Comparison of ENCODE assay signal across 13 cellular contexts in the genomic region with DNA sequence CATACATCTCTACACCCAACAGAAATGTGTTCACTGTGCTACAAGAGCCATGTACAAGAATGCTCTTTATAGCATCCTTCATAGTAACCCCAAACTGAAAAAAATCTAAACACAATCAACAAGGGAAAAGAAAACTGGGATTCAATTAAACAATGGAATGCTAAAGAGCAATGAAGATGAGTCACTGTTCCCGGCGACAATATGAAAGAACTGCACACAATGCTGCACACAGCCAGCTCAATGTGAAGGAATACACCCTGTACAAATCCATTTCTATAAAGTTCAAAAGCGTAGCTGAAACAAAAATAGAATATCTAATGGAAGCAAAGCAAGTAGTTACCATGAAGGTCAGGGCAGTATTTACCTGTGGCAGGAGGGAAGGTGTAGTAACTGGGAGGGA. TPM values are rescaled to one million over a fixed set of nuclear protein-coding genes. Genes with fewer than 3 reads are reported as not detected.
A peak's percentile ranks its signal among the peaks of the same experiment; 100 is the strongest.
DNase-seq lines count a peak whose midpoint lies in the region; ATAC-seq, FAIRE-seq and TF ChIP-seq lines count a peak whose summit lies in the region.
"Not testable (repeated sequence)": the region's sequence is repeated elsewhere in the genome, so short reads cannot be mapped to it uniquely, and the experiment has no call there.
"Had no signal": no experiment of that assay in that cellular context is flagged by ENCODE, and none has a peak within 500 bp of the region (broad histone marks: within the 10 kb centered on the region; RNA-seq: fewer than 3 reads in every experiment).

No MANE protein-coding gene starts in this region.

- 88% methylated on average over 3 of the region's 3 CpGs for WGBS in K562 (ENCODE audit: insufficient coverage, low coverage, missing lambda C conversion rate)

- H2AFZ ChIP-seq in K562 (ENCODE audit: low read depth, low read length) = not testable (repeated sequence)

- not testable (repeated sequence) for H3K27ac ChIP-seq in K562 (ENCODE audit: extremely low read depth, low read depth, low read length)
- H3K27ac ChIP-seq in dorsolateral prefrontal cortex = peak overlapping the region in 35 of 59 donors; percentile 6 to 85 (median 62)

- in situ Hi-C loops in K562 (cut with MboI) = not testable (repeated sequence)

- TF ChIP-seq POLR2A in GM12891 (IDR thresholded peaks at IDR 0.05; ENCODE audit: low read depth, low read length); K562 (conservative IDR thresholded peaks at IDR 0.05): not testable (repeated sequence)

- not testable (repeated sequence) for BruUV-seq in K562 (replicated peaks; lab: Mats Ljungman, UMichigan)

- peaks cover 41% of the 10 kb centered on the region; the same call in 2 of the 3 replicates for H3K36me3 ChIP-seq in K562 (ENCODE audit: control insufficient read depth, insufficient read depth, low read length)

- H3K27me3 Mint-ChIP-seq in activated naive CD4-positive, alpha-beta T cell treated with anti-CD3 and anti-CD28 coated beads, Interleukin-2, amount 50 U/mL, for 24 hours; progenitor cell of endocrine pancreas: not testable (repeated sequence)

- H3K9me1 ChIP-seq in K562 (ENCODE audit: control insufficient read depth, insufficient read depth, low read length) = not testable (repeated sequence)

- not testable (repeated sequence) for H3K9me3 ChIP-seq in K562 (replicated peaks; ENCODE audit: control insufficient read depth, insufficient read depth, low read depth, low read length)

- TF ChIP-seq CTCF in K562 (IDR thresholded peaks at IDR 0.05 in 2 of 3, conservative IDR thresholded peaks at IDR 0.05 in 1 of 3; ENCODE audit: insufficient read depth in 2 of 3, low read depth in 1 of 3, low read length in 3 of 3); dorsolateral prefrontal cortex (IDR thresholded peaks at IDR 0.05 in 54 of 56, conservative IDR thresholded peaks at IDR 0.05 in 2 of 56; ENCODE audit: low read depth in 1 of 56, partially characterized antibody in 56 of 56); progenitor cell of endocrine pancreas (IDR thresholded peaks at IDR 0.05; ENCODE audit: unreplicated experiment): not testable (repeated sequence)

- H3K79me2 ChIP-seq in K562 (ENCODE audit: control insufficient read depth, insufficient read depth, low read length) = not testable (repeated sequence)

- H3K4me1 ChIP-seq in K562 (replicated peaks in 1 of 2; ENCODE audit: control insufficient read depth in 2 of 2, insufficient read depth in 2 of 2, low read length in 2 of 2) = not testable (repeated sequence)

- H3K9me3 Mint-ChIP-seq in activated naive CD4-positive, alpha-beta T cell treated with anti-CD3 and anti-CD28 coated beads, Interleukin-2, amount 50 U/mL, for 24 hours; progenitor cell of endocrine pancreas (ENCODE audit: low read depth): not testable (repeated sequence)

- H3K4me2 ChIP-seq in K562 (ENCODE audit: insufficient read depth, low read length) = not testable (repeated sequence)

- TF ChIP-seq RAD21 in K562 (CRISPR knock-in tag; conservative IDR thresholded peaks at IDR 0.05 in 1 of 2, IDR thresholded peaks at IDR 0.05 in 1 of 2) = not testable (repeated sequence)

- not testable (repeated sequence) for H3K27me3 ChIP-seq in K562 (ENCODE audit: control insufficient read depth in 2 of 2, insufficient read depth in 2 of 2, low read length in 2 of 2); dorsolateral prefrontal cortex

- peak overlapping the region; percentile 66 for H3K27ac Mint-ChIP-seq in activated naive CD4-positive, alpha-beta T cell treated with anti-CD3 and anti-CD28 coated beads, Interleukin-2, amount 50 U/mL, for 24 hours
- H3K27ac Mint-ChIP-seq in progenitor cell of endocrine pancreas = peak overlapping the region; percentile 41

- intact Hi-C loops in K562 (cut with micrococcal nuclease); dorsolateral prefrontal cortex (cut with DNase I): not testable (repeated sequence)

- H4K20me1 ChIP-seq in K562 (replicated peaks; ENCODE audit: control insufficient read depth, insufficient read depth, low read length) = not testable (repeated sequence)

- not testable (repeated sequence) for TF ChIP-seq EP300 in K562 (IDR thresholded peaks at IDR 0.05; ENCODE audit: low read length)

- peaks cover 24% of the 10 kb centered on the region for H3K36me3 Mint-ChIP-seq in activated naive CD4-positive, alpha-beta T cell treated with anti-CD3 and anti-CD28 coated beads, Interleukin-2, amount 50 U/mL, for 24 hours
- H3K36me3 Mint-ChIP-seq in progenitor cell of endocrine pancreas (ENCODE audit: insufficient read depth) = peaks cover 24% of the 10 kb centered on the region

- not testable (repeated sequence) for DNase-seq in GM12891 (ENCODE audit: insufficient read length, low spot score); K562 (ENCODE audit: extremely low read depth in 1 of 4, low spot score in 3 of 4); dorsolateral prefrontal cortex; progenitor cell of endocrine pancreas (ENCODE audit: low spot score, unreplicated experiment); urothelium cell line (ENCODE audit: low spot score)
- DNase-seq in foreskin melanocyte = peak; percentile 63

- FAIRE-seq in GM12891 (lab: Jason Lieb, UNC) (peak; percentile 45), K562 (lab: Jason Lieb, UNC) (peak; percentile 42), urothelium cell line (lab: Jason Lieb, UNC) (peak; percentile 73)

- ATAC-seq in K562 = not testable (repeated sequence)

- H3K4me3 Mint-ChIP-seq in activated naive CD4-positive, alpha-beta T cell treated with anti-CD3 and anti-CD28 coated beads, Interleukin-2, amount 50 U/mL, for 24 hours; progenitor cell of endocrine pancreas (ENCODE audit: low read depth): not testable (repeated sequence)

- CTCF ChIA-PET in K562 (lab: Yijun Ruan, JAX; ENCODE audit: low intra/inter-chr PET ratio) = not testable (repeated sequence)

- H3K4me1 Mint-ChIP-seq in activated naive CD4-positive, alpha-beta T cell treated with anti-CD3 and anti-CD28 coated beads, Interleukin-2, amount 50 U/mL, for 24 hours = peaks cover 13% of the 10 kb centered on the region
- not testable (repeated sequence) for H3K4me1 Mint-ChIP-seq in progenitor cell of endocrine pancreas (ENCODE audit: low read depth)

- POLR2A ChIA-PET in K562 (lab: Yijun Ruan, JAX) = not testable (repeated sequence)

- H3K4me3 ChIP-seq in K562 = not testable (repeated sequence)
- peak overlapping the region in 2 of 59 donors; percentile 3 to 18 for H3K4me3 ChIP-seq in dorsolateral prefrontal cortex

- not testable (repeated sequence) for H3K9ac ChIP-seq in K562 (ENCODE audit: insufficient read depth in 1 of 2, low read depth in 2 of 2, low read length in 2 of 2)

RNA-seq across cellular contexts. Expression of a gene that starts 8.5 kb away (rescaled TPM):
- polyA plus RNA-seq in GM12891 (2012; ENCODE audit: low read depth, missing spikeins) = 18.2 TPM
- 12.5 and 20.9 TPM in 2 replicates for total RNA-seq in K562 (2011; cell fraction: chromatin; rRNA removed; ENCODE audit: low replicate concordance)
- 14.2 and 15.4 TPM in 2 replicates for total RNA-seq in K562 (2011; cell fraction: nucleolus; rRNA removed)
- 24.1 and 30.4 TPM in 2 replicates for total RNA-seq in K562 (2011; cell fraction: nucleoplasm; rRNA removed)
- total RNA-seq in K562 (2014; rRNA removed) (10.0 and 11.1 TPM in 2 replicates), K562 (2014; rRNA removed; fragmentation: Illumina TruSeq; extraction: Trizol) (19.6 and 21.6 TPM in 2 replicates), K562 (2015; rRNA removed; fragmentation: Illumina TruSeq; extraction: Trizol) (11.5 and 12.0 TPM in 2 replicates), K562 (2021) (14.8 and 15.3 TPM in 2 replicates), dorsolateral prefrontal cortex (10 to 100 TPM in 117 of 120 experiments, 1 to 10 TPM in 3; 9.1 to 32.5 (median 17.4) TPM), progenitor cell of endocrine pancreas (22.5 and 24.5 TPM in 2 replicates)
- polyA plus RNA-seq in K562 (2011; rRNA removed) (32.0 and 40.0 TPM in 2 replicates), K562 (2014; fragmentation: Illumina TruSeq; extraction: Trizol) (13.8 and 14.3 TPM in 2 replicates), K562 (2014; fragmentation: Nextera tagmentation; extraction: Ambion mirVana) (10 to 100 TPM in 1 of 2 experiments, 1 to 10 TPM in 1; 9.1 to 11.1 TPM), K562 (2014; rRNA removed) (23.8 and 29.1 TPM in 2 replicates)
- 14.0 and 37.2 TPM in 2 replicates for polyA plus RNA-seq in K562 (2011; cell fraction: cytosol; rRNA removed)
- 6.9 and 11.4 TPM in 2 replicates for polyA plus RNA-seq in K562 (2011; cell fraction: nucleus; rRNA removed)
- polyA plus RNA-seq in K562 (2012) = 17.0 and 19.0 TPM in 2 replicates
- 20.5 and 23.5 TPM in 2 replicates for polyA minus RNA-seq in K562 (2011; rRNA and poly(A)+ RNA removed)
- 6.1 and 6.6 TPM in 2 replicates for polyA minus RNA-seq in K562 (2011; cell fraction: cytosol; rRNA and poly(A)+ RNA removed)
- 4.7 and 5.9 TPM in 2 replicates for polyA minus RNA-seq in K562 (2011; cell fraction: nucleus; rRNA and poly(A)+ RNA removed)

RNA-seq across cellular contexts. Expression of a gene that starts 12.8 kb away (rescaled TPM):
- not detected for polyA plus RNA-seq in GM12891 (2012; ENCODE audit: low read depth, missing spikeins)
- total RNA-seq in K562 (2011; cell fraction: chromatin; rRNA removed; ENCODE audit: low replicate concordance) = not detected in 2 replicates
- total RNA-seq in K562 (2011; cell fraction: nucleolus; rRNA removed) = not detected in 2 replicates
- total RNA-seq in K562 (2011; cell fraction: nucleoplasm; rRNA removed) = not detected in 2 replicates
- total RNA-seq in K562 (2014; rRNA removed) = not detected in 2 replicates
- total RNA-seq in K562 (2014; rRNA removed; fragmentation: Illumina TruSeq; extraction: Trizol) = not detected in 2 replicates
- not detected in 2 replicates for total RNA-seq in K562 (2015; rRNA removed; fragmentation: Illumina TruSeq; extraction: Trizol)
- not detected in 2 replicates for total RNA-seq in K562 (2021)
- polyA plus RNA-seq in K562 (2011; rRNA removed) = not detected in 2 replicates
- polyA plus RNA-seq in K562 (2011; cell fraction: cytosol; rRNA removed) = not detected in 2 replicates
- 0.10 TPM in 1 of 2 replicates, not detected in the other for polyA plus RNA-seq in K562 (2011; cell fraction: nucleus; rRNA removed)
- polyA plus RNA-seq in K562 (2012) = not detected in 2 replicates
- not detected in 2 replicates for polyA plus RNA-seq in K562 (2014; fragmentation: Illumina TruSeq; extraction: Trizol)
- not detected for polyA plus RNA-seq in K562 (2014; fragmentation: Nextera tagmentation; extraction: Ambion mirVana)
- polyA plus RNA-seq in K562 (2014; rRNA removed) = not detected in 2 replicates
- not detected in 2 replicates for polyA minus RNA-seq in K562 (2011; rRNA and poly(A)+ RNA removed)
- polyA minus RNA-seq in K562 (2011; cell fraction: cytosol; rRNA and poly(A)+ RNA removed) = not detected in 2 replicates
- polyA minus RNA-seq in K562 (2011; cell fraction: nucleus; rRNA and poly(A)+ RNA removed) = not detected in 2 replicates
- not detected for total RNA-seq in dorsolateral prefrontal cortex
- total RNA-seq in progenitor cell of endocrine pancreas = not detected in 2 replicates
- total RNA-seq: CD4-positive, alpha-beta T cell; CD8-positive, alpha-beta memory T cell; G401; H7 had no signal
- polyA plus RNA-seq: A549; CD14-positive monocyte; CD8-positive, alpha-beta memory T cell had no signal

RNA-seq across cellular contexts. Expression of a gene that starts 50.4 kb away (rescaled TPM):
- polyA plus RNA-seq in GM12891 (2012; ENCODE audit: low read depth, missing spikeins) = 30.7 TPM
- total RNA-seq in K562 (2011; cell fraction: chromatin; rRNA removed; ENCODE audit: low replicate concordance) = 19.5 and 40.6 TPM in 2 replicates
- 12.2 and 14.2 TPM in 2 replicates for total RNA-seq in K562 (2011; cell fraction: nucleolus; rRNA removed)
- 17.2 and 20.7 TPM in 2 replicates for total RNA-seq in K562 (2011; cell fraction: nucleoplasm; rRNA removed)
- total RNA-seq in K562 (2014; rRNA removed) (121 and 133 TPM in 2 replicates), K562 (2014; rRNA removed; fragmentation: Illumina TruSeq; extraction: Trizol) (154 and 156 TPM in 2 replicates), K562 (2015; rRNA removed; fragmentation: Illumina TruSeq; extraction: Trizol) (165 and 172 TPM in 2 replicates), K562 (2021) (72.9 and 73.4 TPM in 2 replicates), dorsolateral prefrontal cortex (10 to 100 TPM in 7 of 120 experiments, 1 to 10 TPM in 113; 3.5 to 13.6 (median 7.0) TPM), progenitor cell of endocrine pancreas (18.7 and 20.4 TPM in 2 replicates)
- polyA plus RNA-seq in K562 (2011; rRNA removed) (28.9 and 44.5 TPM in 2 replicates), K562 (2014; fragmentation: Illumina TruSeq; extraction: Trizol) (128 and 166 TPM in 2 replicates), K562 (2014; fragmentation: Nextera tagmentation; extraction: Ambion mirVana) (10 to 100 TPM; 28.3 to 28.9 TPM), K562 (2014; rRNA removed) (112 and 127 TPM in 2 replicates)
- polyA plus RNA-seq in K562 (2011; cell fraction: cytosol; rRNA removed) = 5.4 and 10.3 TPM in 2 replicates
- 8.3 and 11.1 TPM in 2 replicates for polyA plus RNA-seq in K562 (2011; cell fraction: nucleus; rRNA removed)
- 48.3 and 109 TPM in 2 replicates for polyA plus RNA-seq in K562 (2012)
- polyA minus RNA-seq in K562 (2011; rRNA and poly(A)+ RNA removed) = 25.1 and 27.9 TPM in 2 replicates
- polyA minus RNA-seq in K562 (2011; cell fraction: cytosol; rRNA and poly(A)+ RNA removed) = 10.1 and 12.6 TPM in 2 replicates
- polyA minus RNA-seq in K562 (2011; cell fraction: nucleus; rRNA and poly(A)+ RNA removed) = 10.6 and 19.1 TPM in 2 replicates

RNA-seq across cellular contexts. Expression of a gene that starts 50.5 kb away (rescaled TPM):
- 1.9 TPM for polyA plus RNA-seq in GM12891 (2012; ENCODE audit: low read depth, missing spikeins)
- 11.7 and 15.6 TPM in 2 replicates for total RNA-seq in K562 (2011; cell fraction: chromatin; rRNA removed; ENCODE audit: low replicate concordance)
- 6.3 and 7.4 TPM in 2 replicates for total RNA-seq in K562 (2011; cell fraction: nucleolus; rRNA removed)
- 5.8 and 9.2 TPM in 2 replicates for total RNA-seq in K562 (2011; cell fraction: nucleoplasm; rRNA removed)
- total RNA-seq in K562 (2014; rRNA removed) (3.2 and 7.0 TPM in 2 replicates), K562 (2014; rRNA removed; fragmentation: Illumina TruSeq; extraction: Trizol) (4.2 and 5.6 TPM in 2 replicates), K562 (2015; rRNA removed; fragmentation: Illumina TruSeq; extraction: Trizol) (3.9 and 4.6 TPM in 2 replicates), K562 (2021) (2.9 and 3.6 TPM in 2 replicates), dorsolateral prefrontal cortex (10 to 100 TPM in 47 of 120 experiments, 1 to 10 TPM in 73; 4.4 to 19.7 (median 9.2) TPM), progenitor cell of endocrine pancreas (10.0 and 12.5 TPM in 2 replicates)
- polyA plus RNA-seq in K562 (2011; rRNA removed) (4.4 and 4.7 TPM in 2 replicates), K562 (2014; fragmentation: Illumina TruSeq; extraction: Trizol) (4.2 and 4.4 TPM in 2 replicates), K562 (2014; fragmentation: Nextera tagmentation; extraction: Ambion mirVana) (under 1 TPM; 0.49 to 0.69 TPM), K562 (2014; rRNA removed) (5.6 and 8.0 TPM in 2 replicates)
- 2.4 and 2.9 TPM in 2 replicates for polyA plus RNA-seq in K562 (2011; cell fraction: cytosol; rRNA removed)
- 5.0 and 9.3 TPM in 2 replicates for polyA plus RNA-seq in K562 (2011; cell fraction: nucleus; rRNA removed)
- polyA plus RNA-seq in K562 (2012) = 2.3 TPM in 2 replicates
- polyA minus RNA-seq in K562 (2011; rRNA and poly(A)+ RNA removed) = 7.6 and 8.5 TPM in 2 replicates
- 2.4 and 2.8 TPM in 2 replicates for polyA minus RNA-seq in K562 (2011; cell fraction: cytosol; rRNA and poly(A)+ RNA removed)
- 5.7 and 7.8 TPM in 2 replicates for polyA minus RNA-seq in K562 (2011; cell fraction: nucleus; rRNA and poly(A)+ RNA removed)
